ENCODE assay signal across 26 cellular contexts in the genomic region with DNA sequence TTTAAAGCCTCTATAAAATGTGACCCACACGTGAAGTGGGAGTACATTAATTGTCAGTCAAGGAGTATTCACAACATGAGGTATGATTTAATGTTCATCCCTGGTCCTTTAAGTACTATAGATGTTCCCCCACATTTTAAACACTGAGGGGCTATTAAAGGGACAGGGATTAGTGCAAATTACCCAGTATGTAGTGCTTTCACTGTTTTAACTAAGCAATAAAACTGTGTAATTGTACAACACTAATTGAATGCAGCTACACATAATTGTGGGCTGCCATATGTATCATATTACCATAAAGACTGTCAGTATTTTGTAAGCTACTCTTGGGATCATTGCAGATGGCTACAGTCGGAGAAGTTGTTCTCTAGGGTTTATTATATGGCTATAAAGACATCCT.
DNase-seq lines count a peak whose midpoint lies in the region; ATAC-seq, FAIRE-seq and TF ChIP-seq lines count a peak whose summit lies in the region.
"Had no signal": no experiment of that assay in that cellular context is flagged by ENCODE, and none has a peak within 500 bp of the region (broad histone marks: within the 10 kb centered on the region; RNA-seq: fewer than 3 reads in every experiment).

No MANE protein-coding gene starts in this region.

- no peak for TF ChIP-seq CTCF in fibroblast of villous mesenchyme (IDR thresholded peaks at IDR 0.05; ENCODE audit: insufficient read depth, low read depth, low read length)

- no peak for ATAC-seq in HG03354 (IDR thresholded peaks at IDR 0.05; ENCODE audit: poor library complexity, severe bottlenecking, unreplicated experiment)
- ATAC-seq: activated T-cell treated with anti-CD3 and anti-CD28 coated beads, Interleukin-2, amount 50 U/mL, for 4 hours; Right ventricle myocardium inferior; WTC11 had no signal

- DNase-seq in DMS 273 (lab: John Stamatoyannopoulos, UW; ENCODE audit: unreplicated experiment) = peak; percentile 71
- peak; percentile 57 for DNase-seq in NCI-H1105 treated with DMSO at 0.1 percent for 48 hours (lab: John Stamatoyannopoulos, UW)
- DNase-seq in NCI-H2227 (lab: John Stamatoyannopoulos, UW; ENCODE audit: unreplicated experiment) = peak; percentile 28
- DNase-seq in fibroblast of villous mesenchyme (ENCODE audit: low read depth) = peak; percentile 52
- DNase-seq in GF-D8 (lab: John Stamatoyannopoulos, UW) = no peak
- DNase-seq in RCC 7860 (ENCODE audit: low spot score) = no peak
- DNase-seq: activated gamma-delta T cell; activated naive CD8-positive, alpha-beta T cell treated with anti-CD3 and anti-CD28 coated beads for 36 hours; activated T-cell treated with anti-CD3 and anti-CD28 coated beads, Interleukin-2, amount 50 U/mL, for 4 hours; aorta; DND-41; effector CD4-positive, alpha-beta T cell; GOT3; left ventricle myocardium inferior; mesenchymal stem cell; NCI-H1048; nephron progenitor cell; NK-92 treated with Interleukin-12 subunit alpha and Interleukin-12 subunit beta, amount 100 ng/mL, for 24 hours; SK-N-SH; stimulated activated naive CD4-positive, alpha-beta T cell had no signal

- H3K4me3 ChIP-seq in fibroblast of villous mesenchyme (ENCODE audit: low read depth, low read length) = no peak overlapping the region
- H3K4me3 ChIP-seq: left ventricle myocardium inferior had no signal

- FAIRE-seq in RCC 7860 (lab: Jason Lieb, UNC) = no peak
- FAIRE-seq: colon, HTR-8/SVneo, islet of Langerhans had no signal

Comparison
In these comparisons a context has a peak if more than half of its experiments do, and no peak if none do; other contexts are left out.
1. DNase-seq: peak in DMS 273 (single experiment), NCI-H1105 treated with DMSO at 0.1 percent for 48 hours (single experiment), NCI-H2227 (single experiment) and fibroblast of villous mesenchyme (single experiment); none in GF-D8 (single experiment) and RCC 7860 (single experiment).